2 cellular contexts compared by ENCODE assay signal in genomic region chr7:104926905-104927454, GRCh38.
TF ChIP-seq lines count a peak whose summit lies in the region.

No MANE protein-coding gene starts in this region.

TF ChIP-seq in IMR-90, 13 proteins besides CTCF, POLR2A, EP300 and RAD21:
- no peak for TF ChIP-seq MXI1 (IDR thresholded peaks at IDR 0.05; ENCODE audit: borderline replicate concordance, low read depth, low read length)
- no peak for TF ChIP-seq RFX5 (IDR thresholded peaks at IDR 0.05; ENCODE audit: low read depth, low read length)
- no peak for TF ChIP-seq RCOR1 (IDR thresholded peaks at IDR 0.05; ENCODE audit: insufficient replicate concordance, low read length)
- TF ChIP-seq NFE2L2 (IDR thresholded peaks at IDR 0.05; ENCODE audit: low read depth, low read length), result no peak
- no peak for TF ChIP-seq MAFK (IDR thresholded peaks at IDR 0.05; ENCODE audit: low read depth, low read length)
- TF ChIP-seq USF2 (IDR thresholded peaks at IDR 0.05; ENCODE audit: low read depth, low read length), result no peak
- TF ChIP-seq SMC3 (IDR thresholded peaks at IDR 0.05; ENCODE audit: low read depth, low read length), result no peak
- no peak for TF ChIP-seq ELK1 (IDR thresholded peaks at IDR 0.05; ENCODE audit: borderline replicate concordance, low read depth, low read length)
- no peak for TF ChIP-seq CHD1 (IDR thresholded peaks at IDR 0.05; ENCODE audit: low read depth, low read length)
- no peak for TF ChIP-seq FOS (IDR thresholded peaks at IDR 0.05; ENCODE audit: low read depth, low read length)
- no peak for TF ChIP-seq CEBPB (IDR thresholded peaks at IDR 0.05; ENCODE audit: low read depth, low read length)
- no peak for TF ChIP-seq MAZ (IDR thresholded peaks at IDR 0.05; ENCODE audit: borderline replicate concordance, low read depth, low read length)
- no peak for TF ChIP-seq BHLHE40 (IDR thresholded peaks at IDR 0.05; ENCODE audit: low read depth, low read length)

TF ChIP-seq in H1, 55 proteins besides CTCF, POLR2A, EP300 and RAD21:
- no peak for TF ChIP-seq SIRT6 (IDR thresholded peaks at IDR 0.05; ENCODE audit: low read length)
- TF ChIP-seq TBP (IDR thresholded peaks at IDR 0.05; ENCODE audit: low read depth, low read length), result no peak
- no peak for TF ChIP-seq KDM5A (IDR thresholded peaks at IDR 0.05; ENCODE audit: low read length)
- TF ChIP-seq NANOG (IDR thresholded peaks at IDR 0.05; ENCODE audit: insufficient read depth, low read depth, low read length, poor library complexity, severe bottlenecking), result no peak
- TF ChIP-seq SAP30 (IDR thresholded peaks at IDR 0.05; ENCODE audit: insufficient read depth, insufficient replicate concordance, low read length), result no peak
- 0 out of 2 replicates have a peak, but pooled peaks have one; percentile 25 for TF ChIP-seq SP1 (IDR thresholded peaks at IDR 0.05; ENCODE audit: low read depth, low read length)
- no peak for TF ChIP-seq SRF (IDR thresholded peaks at IDR 0.05; ENCODE audit: low read depth, low read length)
TF ChIP-seq in H1: peak in this region for 1.
